ENCODE assay signal across 10 cellular contexts in genomic region chr4:16516796-16517413, GRCh38.
DNase-seq lines count a peak whose midpoint lies in the region; ATAC-seq and TF ChIP-seq lines count a peak whose summit lies in the region.
"Had no signal": no experiment of that assay in that cellular context is flagged by ENCODE, and none has a peak within 500 bp of the region (broad histone marks: within the 10 kb centered on the region; RNA-seq: fewer than 3 reads in every experiment).

No MANE protein-coding gene starts in this region.

- TF ChIP-seq CTCF in LNCAP (IDR thresholded peaks at IDR 0.05) (peak; percentile 57), chondrocyte (IDR thresholded peaks at IDR 0.05) (peak; percentile 72), lung (IDR thresholded peaks at IDR 0.05; ENCODE audit: control extremely low read depth, extremely low read depth) (peak; percentile 23)

- peak; percentile 68 for DNase-seq in AG08395 (ENCODE audit: low spot score)
- DNase-seq in chondrocyte (ENCODE audit: low spot score), result no peak
- peak; percentile 43 for DNase-seq in lung (ENCODE audit: low spot score)
- no peak for DNase-seq in activated naive CD8-positive, alpha-beta T cell treated with anti-CD3 and anti-CD28 coated beads for 36 hours
- DNase-seq in effector memory CD8-positive, alpha-beta T cell, result no peak
- no peak for DNase-seq in T-helper 17 cell
- no peak for DNase-seq in germinal center (ENCODE audit: low spot score)
- DNase-seq: GF-D8; stimulated activated CD4-positive, alpha-beta T cell treated with anti-CD3 and anti-CD28 coated beads, Interleukin-1b, Interleukin-23, amount 100 ng/mL, for 48 hours had no signal

- no peaks in the 10 kb centered on the region for H3K36me3 Mint-ChIP-seq in chondrocyte (ENCODE audit: low read depth)
- no peaks in the 10 kb centered on the region for H3K36me3 Mint-ChIP-seq in activated naive CD8-positive, alpha-beta T cell treated with anti-CD3 and anti-CD28 coated beads for 36 hours
- peaks cover 4% of the 10 kb centered on the region for H3K36me3 Mint-ChIP-seq in effector memory CD8-positive, alpha-beta T cell (ENCODE audit: insufficient read depth)
- H3K36me3 Mint-ChIP-seq in T-helper 17 cell (ENCODE audit: low read depth), result no peaks in the 10 kb centered on the region

- H3K27me3 Mint-ChIP-seq in chondrocyte (ENCODE audit: low read depth) (no peaks in the 10 kb centered on the region), T-helper 17 cell (no peaks in the 10 kb centered on the region)
- no peaks in the 10 kb centered on the region for H3K27me3 Mint-ChIP-seq in activated naive CD8-positive, alpha-beta T cell treated with anti-CD3 and anti-CD28 coated beads for 36 hours
- H3K27me3 Mint-ChIP-seq in effector memory CD8-positive, alpha-beta T cell, result no peaks in the 10 kb centered on the region

- H3K27ac Mint-ChIP-seq in chondrocyte (ENCODE audit: unreplicated experiment), result no peak overlapping the region
- no peak overlapping the region for H3K27ac Mint-ChIP-seq in activated naive CD8-positive, alpha-beta T cell treated with anti-CD3 and anti-CD28 coated beads for 36 hours
- no peak overlapping the region for H3K27ac Mint-ChIP-seq in effector memory CD8-positive, alpha-beta T cell
- H3K27ac Mint-ChIP-seq in T-helper 17 cell, result no peak overlapping the region

- H3K4me3 Mint-ChIP-seq in chondrocyte (ENCODE audit: unreplicated experiment) (no peak overlapping the region), T-helper 17 cell (no peak overlapping the region)
- no peak overlapping the region for H3K4me3 Mint-ChIP-seq in activated naive CD8-positive, alpha-beta T cell treated with anti-CD3 and anti-CD28 coated beads for 36 hours
- H3K4me3 Mint-ChIP-seq in effector memory CD8-positive, alpha-beta T cell, result no peak overlapping the region

- H3K4me1 Mint-ChIP-seq in chondrocyte (ENCODE audit: low read depth) (no peaks in the 10 kb centered on the region), T-helper 17 cell (no peaks in the 10 kb centered on the region)
- H3K4me1 Mint-ChIP-seq in activated naive CD8-positive, alpha-beta T cell treated with anti-CD3 and anti-CD28 coated beads for 36 hours, result no peaks in the 10 kb centered on the region
- H3K4me1 Mint-ChIP-seq in effector memory CD8-positive, alpha-beta T cell (ENCODE audit: low read depth in 2 of 2), result no peaks in the 10 kb centered on the region

- ATAC-seq in lung (ENCODE audit: insufficient read depth, low FRiP score), result no peak
- no peak for ATAC-seq in effector memory CD8-positive, alpha-beta T cell (replicated peaks)
- ATAC-seq in T-helper 17 cell, result no peak

- no peaks in the 10 kb centered on the region for H3K36me3 ChIP-seq in lung (ENCODE audit: control insufficient read depth in 2 of 2, insufficient read depth in 2 of 2, low read length in 2 of 2)

- no peak overlapping the region for H3K27ac ChIP-seq in lung (ENCODE audit: low read depth in 1 of 2, low read length in 1 of 2)

- no peaks in the 10 kb centered on the region for H3K27me3 ChIP-seq in lung (ENCODE audit: control insufficient read depth, insufficient read depth)

- H3K4me3 ChIP-seq in lung, result no peak overlapping the region

- H3K4me1 ChIP-seq in lung (ENCODE audit: control insufficient read depth in 2 of 2, insufficient read depth in 2 of 2, low read length in 2 of 2), result peaks cover 0 to 3% of the 10 kb centered on the region in 2 donors

- WGBS in lung, 2 donors, result 44 to 53% methylated on average over 5 of the region's 5 CpGs

- peaks cover 0 to 1% of the 10 kb centered on the region in 2 donors for H3K9me3 ChIP-seq in lung (ENCODE audit: control insufficient read depth in 2 of 2, insufficient read depth in 1 of 2, low read length in 1 of 2)
- H3K9me3 ChIP-seq in T-helper 17 cell (ENCODE audit: control insufficient read depth, low read length, poor library complexity, severe bottlenecking), result no peaks in the 10 kb centered on the region

- no peaks in the 10 kb centered on the region for H3K9me3 Mint-ChIP-seq in chondrocyte (ENCODE audit: low read depth)
- no peaks in the 10 kb centered on the region for H3K9me3 Mint-ChIP-seq in activated naive CD8-positive, alpha-beta T cell treated with anti-CD3 and anti-CD28 coated beads for 36 hours
- H3K9me3 Mint-ChIP-seq in effector memory CD8-positive, alpha-beta T cell, result peaks cover 2 to 4% of the 10 kb centered on the region in 2 donors

Comparison
In these comparisons a context has a peak if more than half of its experiments do, and no peak if none do; other contexts are left out.
1. DNase-seq: peak in AG08395 (single experiment) and lung (single experiment); none in chondrocyte (single experiment), activated naive CD8-positive, alpha-beta T cell treated with anti-CD3 and anti-CD28 coated beads for 36 hours (single experiment), effector memory CD8-positive, alpha-beta T cell (0 of 3), T-helper 17 cell (0 of 3) and germinal center (single experiment).
2. Peak in every context shown above with its lines, with median percentiles within 50 percentile points of each other: CTCF ChIP-seq.